Comparison of ENCODE assay signal across 22 cellular contexts in genomic region chr22:49362393-49362792, GRCh38.
"Had no signal": no experiment of that assay in that cellular context is flagged by ENCODE, and none has a peak within 500 bp of the region (broad histone marks: within the 10 kb centered on the region; RNA-seq: fewer than 3 reads in every experiment).

No MANE protein-coding gene starts in this region.

- H3K4me1 ChIP-seq: esophagus squamous epithelium, prostate gland, tibial artery, uterus had no signal

- H3K27ac Mint-ChIP-seq: activated CD4-positive, alpha-beta memory T cell treated with anti-CD3 and anti-CD28 coated beads, Interleukin-2, amount 10 ng/mL, durations not matched to agents 7 days and 5 days; activated naive CD8-positive, alpha-beta T cell treated with anti-CD3 and anti-CD28 coated beads, Interleukin-2, amount 10 ng/mL, durations not matched to agents 7 days and 5 days; activated T-helper 1 cell treated with anti-CD3 and anti-CD28 coated beads, Interleukin-12 subunit alpha, Interleukin-12 subunit beta, Interleukin-2, Interleukin-4 antibody, amounts not matched to agents 30 ng/mL and 10 ng/mL and 1 ng/mL, durations not matched to agents 14 hours and 24 hours and 36 hours; brain; nephron; stimulated activated memory B cell treated with anti-CD40 and anti-IgM and Interleukin-4, amounts not matched to agents 10 μg/mL and 1 μg/mL and 100 μg/mL, for 72 hours; T-helper 17 cell; WTC11 had no signal

- H3K4me3 Mint-ChIP-seq: activated CD4-positive, alpha-beta memory T cell treated with anti-CD3 and anti-CD28 coated beads, Interleukin-2, amount 10 ng/mL, durations not matched to agents 7 days and 5 days; activated naive CD8-positive, alpha-beta T cell treated with anti-CD3 and anti-CD28 coated beads, Interleukin-2, amount 10 ng/mL, durations not matched to agents 7 days and 5 days; activated T-helper 1 cell treated with anti-CD3 and anti-CD28 coated beads, Interleukin-12 subunit alpha, Interleukin-12 subunit beta, Interleukin-2, Interleukin-4 antibody, amounts not matched to agents 30 ng/mL and 10 ng/mL and 1 ng/mL, durations not matched to agents 14 hours and 24 hours and 36 hours; brain; nephron; stimulated activated memory B cell treated with anti-CD40 and anti-IgM and Interleukin-4, amounts not matched to agents 10 μg/mL and 1 μg/mL and 100 μg/mL, for 72 hours; T-helper 17 cell; WTC11 had no signal

- H3K4me3 ChIP-seq: esophagus squamous epithelium, prostate gland, tibial artery, uterus had no signal

- H3K36me3 Mint-ChIP-seq: activated naive CD8-positive, alpha-beta T cell treated with anti-CD3 and anti-CD28 coated beads, Interleukin-2, amount 10 ng/mL, durations not matched to agents 7 days and 5 days; brain; stimulated activated memory B cell treated with anti-CD40 and anti-IgM and Interleukin-4, amounts not matched to agents 10 μg/mL and 1 μg/mL and 100 μg/mL, for 72 hours; WTC11 had no signal

- DNase-seq: activated CD4-positive, alpha-beta T cell treated with anti-CD3 and anti-CD28 coated beads for 4 hours; activated naive CD8-positive, alpha-beta T cell treated with anti-CD3 and anti-CD28 coated beads, Interleukin-2, amount 10 ng/mL, durations not matched to agents 7 days and 5 days; central memory CD4-positive, alpha-beta T cell; effector CD8-positive, alpha-beta T cell; esophagus squamous epithelium; hippocampal formation; kidney; left ventricle myocardium superior; mesendoderm; occipital lobe; stimulated activated CD4-positive, alpha-beta T cell treated with anti-CD3 and anti-CD28 coated beads, Interleukin-12 subunit alpha, Interleukin-12 subunit beta, amount 100 ng/mL, for 4 hours; stimulated activated CD4-positive, alpha-beta T cell treated with anti-CD3 and anti-CD28 coated beads, Interleukin-2, amount 100 ng/mL, for 24 hours; T-helper 17 cell; tibial artery; uterus had no signal

- H3K4me1 Mint-ChIP-seq: activated CD4-positive, alpha-beta memory T cell treated with anti-CD3 and anti-CD28 coated beads, Interleukin-2, amount 10 ng/mL, durations not matched to agents 7 days and 5 days; activated naive CD8-positive, alpha-beta T cell treated with anti-CD3 and anti-CD28 coated beads, Interleukin-2, amount 10 ng/mL, durations not matched to agents 7 days and 5 days; T-helper 17 cell; WTC11 had no signal

- H3K27ac ChIP-seq: esophagus squamous epithelium, prostate gland, tibial artery, uterus had no signal

- H3K36me3 ChIP-seq: esophagus squamous epithelium, prostate gland, tibial artery, uterus had no signal

- H3K9me3 Mint-ChIP-seq: activated CD4-positive, alpha-beta memory T cell treated with anti-CD3 and anti-CD28 coated beads, Interleukin-2, amount 10 ng/mL, durations not matched to agents 7 days and 5 days; activated naive CD8-positive, alpha-beta T cell treated with anti-CD3 and anti-CD28 coated beads, Interleukin-2, amount 10 ng/mL, durations not matched to agents 7 days and 5 days; activated T-helper 1 cell treated with anti-CD3 and anti-CD28 coated beads, Interleukin-12 subunit alpha, Interleukin-12 subunit beta, Interleukin-2, Interleukin-4 antibody, amounts not matched to agents 30 ng/mL and 10 ng/mL and 1 ng/mL, durations not matched to agents 14 hours and 24 hours and 36 hours; nephron; stimulated activated memory B cell treated with anti-CD40 and anti-IgM and Interleukin-4, amounts not matched to agents 10 μg/mL and 1 μg/mL and 100 μg/mL, for 72 hours; WTC11 had no signal

- H3K9me3 ChIP-seq: esophagus squamous epithelium, prostate gland, tibial artery, uterus had no signal

- ATAC-seq: left ventricle myocardium superior; stimulated activated memory B cell treated with anti-CD40 and anti-IgM and Interleukin-4, amounts not matched to agents 10 μg/mL and 1 μg/mL and 100 μg/mL, for 72 hours; T-helper 17 cell; WTC11 had no signal

- H3K27me3 ChIP-seq: uterus had no signal
